In the genomic region with DNA sequence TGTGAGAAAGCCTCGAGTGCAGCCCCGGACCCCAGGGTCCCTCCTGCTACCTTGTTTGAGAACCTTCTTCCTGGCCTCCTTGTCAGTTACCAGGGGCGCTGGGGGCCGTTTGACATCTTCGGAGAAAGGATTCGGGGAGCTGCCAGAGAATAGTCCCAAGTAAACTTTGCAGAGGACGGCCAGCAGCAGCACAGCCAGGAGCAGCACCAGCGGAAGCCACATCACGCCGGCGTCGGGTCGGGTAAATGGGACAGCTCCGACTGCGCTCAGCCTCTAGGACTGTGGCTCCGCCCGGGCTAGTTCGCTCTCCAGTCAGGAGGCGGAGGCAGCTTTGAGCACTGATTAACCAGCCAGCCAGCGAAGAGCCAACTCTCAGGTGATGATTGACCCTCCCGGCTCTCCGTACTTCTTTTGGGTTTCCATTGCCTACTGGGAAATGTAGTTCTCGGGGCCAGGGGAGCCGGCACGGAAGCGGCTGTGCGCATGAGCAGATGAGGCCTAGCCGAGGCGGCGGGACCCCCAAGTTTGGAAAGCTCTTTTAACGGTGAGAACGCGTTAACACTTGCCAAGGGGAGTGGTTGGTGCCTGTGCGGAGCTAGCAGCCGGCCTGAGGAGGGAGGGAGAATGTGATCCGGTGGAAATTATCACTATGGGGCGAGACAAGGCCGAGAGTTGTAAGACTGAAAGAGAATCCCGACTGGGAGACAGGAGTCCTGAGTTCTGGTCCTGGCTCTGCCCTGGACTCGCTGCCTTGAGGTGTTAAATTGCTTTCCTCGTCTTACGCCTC, we compare ENCODE assay signal across 1 cellular context.
TF ChIP-seq lines count a peak whose summit lies in the region.

A gene (plus strand): TSS at position 484 of the 787 bp plus-strand sequence. CDS start 2,430 bp downstream, outside the sequence.
A gene (minus strand): TSS at position 243 of the 787 bp plus-strand sequence. CDS start 21 bp downstream, at position 222.

TF ChIP-seq in HEK293, 187 proteins besides CTCF, POLR2A, EP300 and RAD21 (continued from another document and continues in another):
- TF ChIP-seq, protein P1, sequence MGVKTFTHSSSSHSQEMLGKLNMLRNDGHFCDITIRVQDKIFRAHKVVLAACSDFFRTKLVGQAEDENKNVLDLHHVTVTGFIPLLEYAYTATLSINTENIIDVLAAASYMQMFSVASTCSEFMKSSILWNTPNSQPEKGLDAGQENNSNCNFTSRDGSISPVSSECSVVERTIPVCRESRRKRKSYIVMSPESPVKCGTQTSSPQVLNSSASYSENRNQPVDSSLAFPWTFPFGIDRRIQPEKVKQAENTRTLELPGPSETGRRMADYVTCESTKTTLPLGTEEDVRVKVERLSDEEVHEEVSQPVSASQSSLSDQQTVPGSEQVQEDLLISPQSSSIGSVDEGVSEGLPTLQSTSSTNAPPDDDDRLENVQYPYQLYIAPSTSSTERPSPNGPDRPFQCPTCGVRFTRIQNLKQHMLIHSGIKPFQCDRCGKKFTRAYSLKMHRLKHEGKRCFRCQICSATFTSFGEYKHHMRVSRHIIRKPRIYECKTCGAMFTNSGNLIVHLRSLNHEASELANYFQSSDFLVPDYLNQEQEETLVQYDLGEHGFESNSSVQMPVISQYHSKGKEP (tag by site-specific recombination; IDR thresholded peaks at IDR 0.05): no peak
- TF ChIP-seq ZNF544 (tag by site-specific recombination; IDR thresholded peaks at IDR 0.05): no peak
- TF ChIP-seq ZNF610 (tag by site-specific recombination; IDR thresholded peaks at IDR 0.05; ENCODE audit: borderline replicate concordance): no peak
- TF ChIP-seq SETDB1 (IDR thresholded peaks at IDR 0.05; ENCODE audit: insufficient read length, low read length): no peak
- no peak for TF ChIP-seq ZNF571 (tag by site-specific recombination; IDR thresholded peaks at IDR 0.05)
- no peak for TF ChIP-seq GLI2 (tag by site-specific recombination; IDR thresholded peaks at IDR 0.05; ENCODE audit: borderline replicate concordance, low read depth)
- TF ChIP-seq, protein P2, sequence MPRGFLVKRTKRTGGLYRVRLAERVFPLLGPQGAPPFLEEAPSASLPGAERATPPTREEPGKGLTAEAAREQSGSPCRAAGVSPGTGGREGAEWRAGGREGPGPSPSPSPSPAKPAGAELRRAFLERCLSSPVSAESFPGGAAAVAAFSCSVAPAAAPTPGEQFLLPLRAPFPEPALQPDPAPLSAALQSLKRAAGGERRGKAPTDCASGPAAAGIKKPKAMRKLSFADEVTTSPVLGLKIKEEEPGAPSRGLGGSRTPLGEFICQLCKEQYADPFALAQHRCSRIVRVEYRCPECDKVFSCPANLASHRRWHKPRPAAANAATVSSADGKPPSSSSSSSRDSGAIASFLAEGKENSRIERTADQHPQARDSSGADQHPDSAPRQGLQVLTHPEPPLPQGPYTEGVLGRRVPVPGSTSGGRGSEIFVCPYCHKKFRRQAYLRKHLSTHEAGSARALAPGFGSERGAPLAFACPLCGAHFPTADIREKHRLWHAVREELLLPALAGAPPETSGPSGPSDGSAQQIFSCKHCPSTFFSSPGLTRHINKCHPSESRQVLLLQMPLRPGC (tag by site-specific recombination; IDR thresholded peaks at IDR 0.05): no peak
- TF ChIP-seq ZNF10 (tag by site-specific recombination; IDR thresholded peaks at IDR 0.05): peak; percentile 48; the same call in 1 of the 2 replicates
- TF ChIP-seq ZNF560 (tag by site-specific recombination; IDR thresholded peaks at IDR 0.05; ENCODE audit: borderline replicate concordance): no peak
- no peak for TF ChIP-seq ZNF354C (tag by site-specific recombination; IDR thresholded peaks at IDR 0.05; ENCODE audit: borderline replicate concordance, low read depth)
- no peak for TF ChIP-seq ZNF292 (tag by site-specific recombination; IDR thresholded peaks at IDR 0.05; ENCODE audit: borderline replicate concordance, low read depth)
- TF ChIP-seq, protein P3, sequence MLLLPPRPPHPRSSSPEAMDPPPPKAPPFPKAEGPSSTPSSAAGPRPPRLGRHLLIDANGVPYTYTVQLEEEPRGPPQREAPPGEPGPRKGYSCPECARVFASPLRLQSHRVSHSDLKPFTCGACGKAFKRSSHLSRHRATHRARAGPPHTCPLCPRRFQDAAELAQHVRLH (tag by site-specific recombination; IDR thresholded peaks at IDR 0.05): no peak
- peak; percentile 12; the same call in 1 of the 2 replicates for TF ChIP-seq KLF7 (tag by site-specific recombination; IDR thresholded peaks at IDR 0.05; ENCODE audit: borderline replicate concordance)
- TF ChIP-seq ZEB2 (tag by site-specific recombination; IDR thresholded peaks at IDR 0.05): peak; percentile 53; the same call in 1 of the 2 replicates
- TF ChIP-seq ZSCAN23 (tag by site-specific recombination; IDR thresholded peaks at IDR 0.05): no peak
- TF ChIP-seq ZNF404 (tag by site-specific recombination; IDR thresholded peaks at IDR 0.05): no peak
- no peak for TF ChIP-seq ZNF221 (tag by site-specific recombination; IDR thresholded peaks at IDR 0.05; ENCODE audit: borderline replicate concordance)
- TF ChIP-seq, protein P4, sequence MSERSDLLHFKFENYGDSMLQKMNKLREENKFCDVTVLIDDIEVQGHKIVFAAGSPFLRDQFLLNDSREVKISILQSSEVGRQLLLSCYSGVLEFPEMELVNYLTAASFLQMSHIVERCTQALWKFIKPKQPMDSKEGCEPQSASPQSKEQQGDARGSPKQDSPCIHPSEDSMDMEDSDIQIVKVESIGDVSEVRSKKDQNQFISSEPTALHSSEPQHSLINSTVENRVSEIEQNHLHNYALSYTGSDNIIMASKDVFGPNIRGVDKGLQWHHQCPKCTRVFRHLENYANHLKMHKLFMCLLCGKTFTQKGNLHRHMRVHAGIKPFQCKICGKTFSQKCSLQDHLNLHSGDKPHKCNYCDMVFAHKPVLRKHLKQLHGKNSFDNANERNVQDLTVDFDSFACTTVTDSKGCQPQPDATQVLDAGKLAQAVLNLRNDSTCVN (tag by site-specific recombination; optimal IDR thresholded peaks at IDR 0.05): peak; percentile 14
- no peak for TF ChIP-seq ZFP41 (tag by site-specific recombination; IDR thresholded peaks at IDR 0.05; ENCODE audit: borderline replicate concordance)
- no peak for TF ChIP-seq ZNF184 (tag by site-specific recombination; IDR thresholded peaks at IDR 0.05)
- TF ChIP-seq ZNF302 (tag by site-specific recombination; IDR thresholded peaks at IDR 0.05; ENCODE audit: low read depth): no peak
- 0 out of 2 replicates have a peak, but pooled peaks have one; percentile 49 for TF ChIP-seq ZNF24 (tag by site-specific recombination; IDR thresholded peaks at IDR 0.05)
- TF ChIP-seq ZNF621 (tag by site-specific recombination; IDR thresholded peaks at IDR 0.05): no peak
- TF ChIP-seq, protein P5, sequence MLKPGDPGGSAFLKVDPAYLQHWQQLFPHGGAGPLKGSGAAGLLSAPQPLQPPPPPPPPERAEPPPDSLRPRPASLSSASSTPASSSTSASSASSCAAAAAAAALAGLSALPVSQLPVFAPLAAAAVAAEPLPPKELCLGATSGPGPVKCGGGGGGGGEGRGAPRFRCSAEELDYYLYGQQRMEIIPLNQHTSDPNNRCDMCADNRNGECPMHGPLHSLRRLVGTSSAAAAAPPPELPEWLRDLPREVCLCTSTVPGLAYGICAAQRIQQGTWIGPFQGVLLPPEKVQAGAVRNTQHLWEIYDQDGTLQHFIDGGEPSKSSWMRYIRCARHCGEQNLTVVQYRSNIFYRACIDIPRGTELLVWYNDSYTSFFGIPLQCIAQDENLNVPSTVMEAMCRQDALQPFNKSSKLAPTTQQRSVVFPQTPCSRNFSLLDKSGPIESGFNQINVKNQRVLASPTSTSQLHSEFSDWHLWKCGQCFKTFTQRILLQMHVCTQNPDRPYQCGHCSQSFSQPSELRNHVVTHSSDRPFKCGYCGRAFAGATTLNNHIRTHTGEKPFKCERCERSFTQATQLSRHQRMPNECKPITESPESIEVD (tag by site-specific recombination; IDR thresholded peaks at IDR 0.05): no peak
- TF ChIP-seq, protein P6, sequence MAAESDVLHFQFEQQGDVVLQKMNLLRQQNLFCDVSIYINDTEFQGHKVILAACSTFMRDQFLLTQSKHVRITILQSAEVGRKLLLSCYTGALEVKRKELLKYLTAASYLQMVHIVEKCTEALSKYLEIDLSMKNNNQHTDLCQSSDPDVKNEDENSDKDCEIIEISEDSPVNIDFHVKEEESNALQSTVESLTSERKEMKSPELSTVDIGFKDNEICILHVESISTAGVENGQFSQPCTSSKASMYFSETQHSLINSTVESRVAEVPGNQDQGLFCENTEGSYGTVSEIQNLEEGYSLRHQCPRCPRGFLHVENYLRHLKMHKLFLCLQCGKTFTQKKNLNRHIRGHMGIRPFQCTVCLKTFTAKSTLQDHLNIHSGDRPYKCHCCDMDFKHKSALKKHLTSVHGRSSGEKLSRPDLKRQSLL (tag by site-specific recombination; IDR thresholded peaks at IDR 0.05): peak; percentile 69; the same call in 1 of the 2 replicates
- TF ChIP-seq ZNF112 (tag by site-specific recombination; IDR thresholded peaks at IDR 0.05): no peak
- peak; percentile 99 for TF ChIP-seq ZNF660 (tag by site-specific recombination; IDR thresholded peaks at IDR 0.05)
- peak; percentile 90 for TF ChIP-seq ZBTB17 (tag by site-specific recombination; IDR thresholded peaks at IDR 0.05)
- TF ChIP-seq ZNF140 (tag by site-specific recombination; IDR thresholded peaks at IDR 0.05): no peak
- TF ChIP-seq ZNF157 (tag by site-specific recombination; IDR thresholded peaks at IDR 0.05): no peak
- no peak for TF ChIP-seq ZNF792 (tag by site-specific recombination; IDR thresholded peaks at IDR 0.05)
- no peak; the same call in none of the 2 replicates for TF ChIP-seq SP7 (tag by site-specific recombination; IDR thresholded peaks at IDR 0.05)
- TF ChIP-seq ZNF596 (tag by site-specific recombination; IDR thresholded peaks at IDR 0.05): no peak
- peak; percentile 92 for TF ChIP-seq ZNF341 (tag by site-specific recombination; IDR thresholded peaks at IDR 0.05; ENCODE audit: low read depth)
- no peak for TF ChIP-seq ZNF214 (tag by site-specific recombination; IDR thresholded peaks at IDR 0.05; ENCODE audit: borderline replicate concordance)
- no peak for TF ChIP-seq ZNF324 (tag by site-specific recombination; IDR thresholded peaks at IDR 0.05)
- peak; percentile 77 for TF ChIP-seq ZNF335 (tag by site-specific recombination; conservative IDR thresholded peaks at IDR 0.05)
- TF ChIP-seq ZNF121 (tag by site-specific recombination; IDR thresholded peaks at IDR 0.05): peak; percentile 73; the same call in 1 of the 2 replicates
- no peak for TF ChIP-seq ZNF48 (tag by site-specific recombination; IDR thresholded peaks at IDR 0.05)
- TF ChIP-seq WT1 (tag by site-specific recombination; IDR thresholded peaks at IDR 0.05): no peak
- TF ChIP-seq ZNF2 (tag by site-specific recombination; IDR thresholded peaks at IDR 0.05): peak; percentile 54; the same call in 1 of the 2 replicates
- TF ChIP-seq ZBTB1 (tag by site-specific recombination; IDR thresholded peaks at IDR 0.05): no peak
- TF ChIP-seq ZNF426 (tag by site-specific recombination; IDR thresholded peaks at IDR 0.05): no peak
- no peak for TF ChIP-seq ZNF558 (tag by site-specific recombination; IDR thresholded peaks at IDR 0.05)
- no peak for TF ChIP-seq ZNF223 (tag by site-specific recombination; IDR thresholded peaks at IDR 0.05)
- TF ChIP-seq EGR2 (tag by site-specific recombination; IDR thresholded peaks at IDR 0.05; ENCODE audit: low read depth): no peak
- TF ChIP-seq, protein P7, sequence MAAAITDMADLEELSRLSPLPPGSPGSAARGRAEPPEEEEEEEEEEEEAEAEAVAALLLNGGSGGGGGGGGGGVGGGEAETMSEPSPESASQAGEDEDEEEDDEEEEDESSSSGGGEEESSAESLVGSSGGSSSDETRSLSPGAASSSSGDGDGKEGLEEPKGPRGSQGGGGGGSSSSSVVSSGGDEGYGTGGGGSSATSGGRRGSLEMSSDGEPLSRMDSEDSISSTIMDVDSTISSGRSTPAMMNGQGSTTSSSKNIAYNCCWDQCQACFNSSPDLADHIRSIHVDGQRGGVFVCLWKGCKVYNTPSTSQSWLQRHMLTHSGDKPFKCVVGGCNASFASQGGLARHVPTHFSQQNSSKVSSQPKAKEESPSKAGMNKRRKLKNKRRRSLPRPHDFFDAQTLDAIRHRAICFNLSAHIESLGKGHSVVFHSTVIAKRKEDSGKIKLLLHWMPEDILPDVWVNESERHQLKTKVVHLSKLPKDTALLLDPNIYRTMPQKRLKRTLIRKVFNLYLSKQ (tag by site-specific recombination; IDR thresholded peaks at IDR 0.05; ENCODE audit: borderline replicate concordance): no peak
- no peak for TF ChIP-seq MZF1 (tag by site-specific recombination; IDR thresholded peaks at IDR 0.05; ENCODE audit: borderline replicate concordance)
- no peak for TF ChIP-seq IKZF3 (tag by site-specific recombination; IDR thresholded peaks at IDR 0.05)
- TF ChIP-seq, protein P8, sequence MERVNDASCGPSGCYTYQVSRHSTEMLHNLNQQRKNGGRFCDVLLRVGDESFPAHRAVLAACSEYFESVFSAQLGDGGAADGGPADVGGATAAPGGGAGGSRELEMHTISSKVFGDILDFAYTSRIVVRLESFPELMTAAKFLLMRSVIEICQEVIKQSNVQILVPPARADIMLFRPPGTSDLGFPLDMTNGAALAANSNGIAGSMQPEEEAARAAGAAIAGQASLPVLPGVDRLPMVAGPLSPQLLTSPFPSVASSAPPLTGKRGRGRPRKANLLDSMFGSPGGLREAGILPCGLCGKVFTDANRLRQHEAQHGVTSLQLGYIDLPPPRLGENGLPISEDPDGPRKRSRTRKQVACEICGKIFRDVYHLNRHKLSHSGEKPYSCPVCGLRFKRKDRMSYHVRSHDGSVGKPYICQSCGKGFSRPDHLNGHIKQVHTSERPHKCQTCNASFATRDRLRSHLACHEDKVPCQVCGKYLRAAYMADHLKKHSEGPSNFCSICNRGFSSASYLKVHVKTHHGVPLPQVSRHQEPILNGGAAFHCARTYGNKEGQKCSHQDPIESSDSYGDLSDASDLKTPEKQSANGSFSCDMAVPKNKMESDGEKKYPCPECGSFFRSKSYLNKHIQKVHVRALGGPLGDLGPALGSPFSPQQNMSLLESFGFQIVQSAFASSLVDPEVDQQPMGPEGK (tag by site-specific recombination; IDR thresholded peaks at IDR 0.05): no peak
- TF ChIP-seq, protein P9, sequence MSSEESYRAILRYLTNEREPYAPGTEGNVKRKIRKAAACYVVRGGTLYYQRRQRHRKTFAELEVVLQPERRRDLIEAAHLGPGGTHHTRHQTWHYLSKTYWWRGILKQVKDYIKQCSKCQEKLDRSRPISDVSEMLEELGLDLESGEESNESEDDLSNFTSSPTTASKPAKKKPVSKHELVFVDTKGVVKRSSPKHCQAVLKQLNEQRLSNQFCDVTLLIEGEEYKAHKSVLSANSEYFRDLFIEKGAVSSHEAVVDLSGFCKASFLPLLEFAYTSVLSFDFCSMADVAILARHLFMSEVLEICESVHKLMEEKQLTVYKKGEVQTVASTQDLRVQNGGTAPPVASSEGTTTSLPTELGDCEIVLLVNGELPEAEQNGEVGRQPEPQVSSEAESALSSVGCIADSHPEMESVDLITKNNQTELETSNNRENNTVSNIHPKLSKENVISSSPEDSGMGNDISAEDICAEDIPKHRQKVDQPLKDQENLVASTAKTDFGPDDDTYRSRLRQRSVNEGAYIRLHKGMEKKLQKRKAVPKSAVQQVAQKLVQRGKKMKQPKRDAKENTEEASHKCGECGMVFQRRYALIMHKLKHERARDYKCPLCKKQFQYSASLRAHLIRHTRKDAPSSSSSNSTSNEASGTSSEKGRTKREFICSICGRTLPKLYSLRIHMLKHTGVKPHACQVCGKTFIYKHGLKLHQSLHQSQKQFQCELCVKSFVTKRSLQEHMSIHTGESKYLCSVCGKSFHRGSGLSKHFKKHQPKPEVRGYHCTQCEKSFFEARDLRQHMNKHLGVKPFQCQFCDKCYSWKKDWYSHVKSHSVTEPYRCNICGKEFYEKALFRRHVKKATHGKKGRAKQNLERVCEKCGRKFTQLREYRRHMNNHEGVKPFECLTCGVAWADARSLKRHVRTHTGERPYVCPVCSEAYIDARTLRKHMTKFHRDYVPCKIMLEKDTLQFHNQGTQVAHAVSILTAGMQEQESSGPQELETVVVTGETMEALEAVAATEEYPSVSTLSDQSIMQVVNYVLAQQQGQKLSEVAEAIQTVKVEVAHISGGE (tag by site-specific recombination; conservative IDR thresholded peaks at IDR 0.05; ENCODE audit: low read depth): peak; percentile 50
